Comparison of ENCODE assay signal across 8 cellular contexts in genomic region chr18:11937874-11938478, GRCh38. TPM values are rescaled to one million over a fixed set of nuclear protein-coding genes. Genes with fewer than 3 reads are reported as not detected.
DNase-seq lines count a peak whose midpoint lies in the region; ATAC-seq and TF ChIP-seq lines count a peak whose summit lies in the region.

No MANE protein-coding gene starts in this region.

- H3K27ac Mint-ChIP-seq in activated CD4-positive, alpha-beta T cell treated with anti-CD3 and anti-CD28 coated beads, Interleukin-2, amount 10 ng/mL, durations not matched to agents 7 days and 5 days: no peak overlapping the region

- intact Hi-C loops in right lobe of liver (cut with DNase I): loop anchor here in 1 of 2 donors (10.0 kb wide), 2 partner anchors 57 to 97 kb away; no protein-coding TSS in a partner anchor

- POLR2A ChIA-PET in activated CD4-positive, alpha-beta T cell treated with anti-CD3 and anti-CD28 coated beads, Interleukin-2, amount 10 ng/mL, durations not matched to agents 7 days and 5 days (lab: Charles Lee): no interaction called here

- ATAC-seq in HG03066 (IDR thresholded peaks at IDR 0.05; ENCODE audit: low read depth, unreplicated experiment): peak; percentile 65
- peak; percentile 96 to 99 (median 98) for ATAC-seq in right lobe of liver
- ATAC-seq in HG03378 (IDR thresholded peaks at IDR 0.05; ENCODE audit: unreplicated experiment): no peak

- 0% methylated on average over 4 of the region's 4 CpGs for WGBS in right lobe of liver (ENCODE audit: insufficient coverage, low coverage, low lambda C conversion rate, missing lambda C conversion rate)

- no peaks in the 10 kb centered on the region for H3K4me1 Mint-ChIP-seq in activated CD4-positive, alpha-beta T cell treated with anti-CD3 and anti-CD28 coated beads, Interleukin-2, amount 10 ng/mL, durations not matched to agents 7 days and 5 days

- no peaks in the 10 kb centered on the region for H3K36me3 ChIP-seq in right lobe of liver

- H3K27me3 ChIP-seq in right lobe of liver: no peaks in the 10 kb centered on the region

- H3K27me3 Mint-ChIP-seq in activated CD4-positive, alpha-beta T cell treated with anti-CD3 and anti-CD28 coated beads, Interleukin-2, amount 10 ng/mL, durations not matched to agents 7 days and 5 days: peaks cover 2% of the 10 kb centered on the region

- TF ChIP-seq CTCF in coronary artery (IDR thresholded peaks at IDR 0.05) (peak; percentile 63), right lobe of liver (IDR thresholded peaks at IDR 0.05) (peak; percentile 82 to 88 (median 84))

- H3K27ac ChIP-seq in coronary artery (no peak overlapping the region), right lobe of liver (no peak overlapping the region)

- no peaks in the 10 kb centered on the region for H3K36me3 Mint-ChIP-seq in activated CD4-positive, alpha-beta T cell treated with anti-CD3 and anti-CD28 coated beads, Interleukin-2, amount 10 ng/mL, durations not matched to agents 7 days and 5 days (ENCODE audit: low read depth)

- H3K9me3 Mint-ChIP-seq in activated CD4-positive, alpha-beta T cell treated with anti-CD3 and anti-CD28 coated beads, Interleukin-2, amount 10 ng/mL, durations not matched to agents 7 days and 5 days: no peaks in the 10 kb centered on the region

- DNase-seq in Caki2 (ENCODE audit: low read depth): peak; percentile 64
- peak; percentile 72 for DNase-seq in NCI-H69 (lab: John Stamatoyannopoulos, UW)
- DNase-seq in activated CD4-positive, alpha-beta T cell treated with anti-CD3 and anti-CD28 coated beads, Interleukin-2, amount 10 ng/mL, durations not matched to agents 7 days and 5 days: peak; percentile 84
- no peak for DNase-seq in coronary artery (ENCODE audit: low spot score)
- peak; percentile 72 to 74 (median 73) for DNase-seq in right lobe of liver
- peak; percentile 57 to 62 (median 61) for DNase-seq in stimulated activated CD4-positive, alpha-beta T cell treated with anti-CD3 and anti-CD28 coated beads, TNF-alpha, amount 100 ng/mL, for 4 hours (ENCODE audit: low read depth in 3 of 3)

- no peaks in the 10 kb centered on the region for H3K9me3 ChIP-seq in right lobe of liver

- TF ChIP-seq POLR2A in right lobe of liver (IDR thresholded peaks at IDR 0.05): no peak

- CTCF ChIA-PET in activated CD4-positive, alpha-beta T cell treated with anti-CD3 and anti-CD28 coated beads, Interleukin-2, amount 10 ng/mL, durations not matched to agents 7 days and 5 days (lab: Charles Lee): interaction anchor here (0.7 to 4.1 kb wide), 17 partner anchors 9 to 678 kb away, joined by 3 to 59 read pairs (median 4); no protein-coding TSS in a partner anchor

- peaks cover 0 to 6% (median 0%) of the 10 kb centered on the region in 4 donors for H3K4me1 ChIP-seq in right lobe of liver

- H3K4me3 ChIP-seq in coronary artery (no peak overlapping the region), right lobe of liver (no peak overlapping the region)

- in situ Hi-C loops in Caki2 (cut with HindIII; ENCODE audit: low pct_unique_long_range_greater_than_20kb, low sequenced_read_pairs): no loop called here

- no peak overlapping the region for H3K4me3 Mint-ChIP-seq in activated CD4-positive, alpha-beta T cell treated with anti-CD3 and anti-CD28 coated beads, Interleukin-2, amount 10 ng/mL, durations not matched to agents 7 days and 5 days

RNA-seq across cellular contexts. Expression of gene MPPE1, which starts 29.9 kb away (rescaled TPM):
- 18.0 and 56.6 TPM in 2 replicates for total RNA-seq in Caki2 (2014; rRNA removed; shearing (Covaris generic); ENCODE audit: low replicate concordance)
- 10 to 100 TPM; 60.7 to 64.0 TPM for total RNA-seq in activated CD4-positive, alpha-beta T cell treated with anti-CD3 and anti-CD28 coated beads, Interleukin-2, amount 10 ng/mL, durations not matched to agents 7 days and 5 days
- 10 to 100 TPM; 23.2 to 40.9 (median 30.7) TPM for total RNA-seq in right lobe of liver

RNA-seq across cellular contexts. Expression of gene IMPA2, which starts 43.3 kb away (rescaled TPM):
- total RNA-seq in Caki2 (2014; rRNA removed; shearing (Covaris generic); ENCODE audit: low replicate concordance): 339 and 379 TPM in 2 replicates
- total RNA-seq in activated CD4-positive, alpha-beta T cell treated with anti-CD3 and anti-CD28 coated beads, Interleukin-2, amount 10 ng/mL, durations not matched to agents 7 days and 5 days: 10 to 100 TPM; 18.6 to 20.4 TPM
- total RNA-seq in right lobe of liver: 10 to 100 TPM; 32.3 to 51.1 (median 45.7) TPM
